31 cellular contexts compared by ENCODE assay signal in the genomic region with DNA sequence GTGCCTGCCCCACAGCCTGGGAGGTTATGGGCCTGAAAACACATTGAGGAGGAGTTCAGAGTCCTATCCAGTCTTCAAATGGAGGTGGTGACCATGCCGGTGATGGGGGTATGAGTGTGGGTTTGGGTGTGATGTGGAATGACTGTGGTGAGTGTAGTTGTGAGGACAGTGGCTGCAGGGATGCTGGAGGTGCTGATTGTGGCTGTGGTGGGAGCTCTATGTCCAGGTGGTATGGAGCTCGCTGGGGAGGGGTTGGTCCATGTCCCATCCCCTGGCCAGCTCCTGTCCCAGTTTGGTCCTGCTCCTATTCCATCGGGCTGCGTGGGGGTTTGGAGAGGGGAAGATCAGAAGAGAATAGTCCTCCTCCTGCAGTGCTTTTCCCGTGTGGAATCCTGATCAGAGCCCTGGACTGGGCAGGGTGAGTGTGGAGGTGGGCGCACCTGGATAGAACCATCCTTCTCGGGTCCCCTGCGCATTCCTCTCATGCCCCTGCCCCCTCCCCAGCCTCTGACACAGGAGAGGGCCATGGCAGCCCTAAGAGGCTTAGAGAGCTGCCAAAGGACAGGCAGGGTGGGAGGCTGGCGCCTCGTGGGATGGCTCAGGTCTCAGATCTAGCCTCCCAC. TPM values are rescaled to one million over a fixed set of nuclear protein-coding genes. Genes with fewer than 3 reads are reported as not detected.
A peak's percentile ranks its signal among the peaks of the same experiment; 100 is the strongest.
DNase-seq lines count a peak whose midpoint lies in the region; ATAC-seq, FAIRE-seq and TF ChIP-seq lines count a peak whose summit lies in the region.
"Had no signal": no experiment of that assay in that cellular context is flagged by ENCODE, and none has a peak within 500 bp of the region (broad histone marks: within the 10 kb centered on the region; RNA-seq: fewer than 3 reads in every experiment).

No MANE protein-coding gene starts in this region.

- H3K4me3 ChIP-seq in small intestine (ENCODE audit: low read depth in 1 of 2, low read length in 2 of 2): no peak overlapping the region
- H3K4me3 ChIP-seq: neural progenitor cell, SJSA1 had no signal

- no peaks in the 10 kb centered on the region for H3K9me3 Mint-ChIP-seq in WTC11
- H3K9me3 Mint-ChIP-seq: activated naive CD4-positive, alpha-beta T cell treated with anti-CD3 and anti-CD28 coated beads for 36 hours; H9; immature natural killer cell; neural progenitor cell had no signal

- no peaks in the 10 kb centered on the region for H3K36me3 Mint-ChIP-seq in WTC11
- H3K36me3 Mint-ChIP-seq: CD4-positive, CD25-positive, alpha-beta regulatory T cell; immature natural killer cell; neural progenitor cell had no signal

- H3K36me3 ChIP-seq in small intestine (ENCODE audit: control insufficient read depth in 2 of 2, insufficient read depth in 2 of 2, low read length in 2 of 2): no peaks in the 10 kb centered on the region
- H3K36me3 ChIP-seq: neural progenitor cell, SJSA1 had no signal

- no peak for ATAC-seq in activated CD4-positive, CD25-positive, alpha-beta regulatory T cell treated with anti-CD3 and anti-CD28 coated beads, Interleukin-2, amount 50 U/mL, for 24 hours
- ATAC-seq in WTC11: no peak
- ATAC-seq: left colon had no signal

- peaks cover 25% of the 10 kb centered on the region for H3K27me3 Mint-ChIP-seq in WTC11 (ENCODE audit: low read depth)

- DNase-seq in activated CD4-positive, CD25-positive, alpha-beta regulatory T cell treated with anti-CD3 and anti-CD28 coated beads, Interleukin-2, amount 50 U/mL, for 72 hours: peak; percentile 14
- peak; percentile 18 for DNase-seq in GM10248 (ENCODE audit: extremely low spot score)
- DNase-seq in WTC11 (ENCODE audit: low spot score): peak; percentile 6
- DNase-seq in posterior vena cava (ENCODE audit: low spot score): peak; percentile 67
- DNase-seq in cortex of kidney (lab: John Stamatoyannopoulos, UW): no peak
- no peak for DNase-seq in amygdala (lab: John Stamatoyannopoulos, UW)
- no peak for DNase-seq in small intestine
- DNase-seq: activated naive CD4-positive, alpha-beta T cell treated with anti-CD3 and anti-CD28 coated beads for 36 hours; CD4-positive, CD25-positive, alpha-beta regulatory T cell; H9; hypothalamus; immature natural killer cell; KBM-7; NCI-H1092; NCI-H1694; NCI-H446 treated with DMSO at 0.1 percent for 48 hours; NCI-H774; stimulated activated CD4-positive, alpha-beta T cell treated with anti-CD3 and anti-CD28 coated beads, Interleukin-12 subunit alpha, Interleukin-12 subunit beta, amount 100 ng/mL, for 4 hours; stimulated activated CD4-positive, alpha-beta T cell treated with anti-CD3 and anti-CD28 coated beads, Interleukin-4, amount 100 ng/mL, for 1 hour; T1000 had no signal

- POLR2A ChIA-PET in GM10248 (lab: Yijun Ruan, JAX) (no interaction called here), WTC11 (lab: Charles Lee) (no interaction called here)

- H3K27ac ChIP-seq in small intestine (ENCODE audit: low read depth in 1 of 2, low read length in 1 of 2): no peak overlapping the region
- H3K27ac ChIP-seq: 22Rv1, neural progenitor cell, SJSA1, VCaP had no signal

- CTCF ChIA-PET in GM10248 (lab: Yijun Ruan, JAX): interaction anchor here (0.8 to 1.8 kb wide), 3 partner anchors 9 to 206 kb away, joined by 3 to 6 read pairs (median 3); no protein-coding TSS in a partner anchor
- CTCF ChIA-PET in WTC11 (lab: Charles Lee): no interaction called here

- WGBS in small intestine, 3 donors: 78 to 84% (median 81%) methylated on average over 10 of the region's 10 CpGs

- TF ChIP-seq CTCF in GM10248 (IDR thresholded peaks at IDR 0.05; ENCODE audit: control extremely low read depth, extremely low read depth, low read depth, missing control alignments) (no peak), WTC11 (IDR thresholded peaks at IDR 0.05) (no peak)

- FAIRE-seq in small intestine (lab: Jason Lieb, UNC): no peak
- FAIRE-seq: D721Med, RCC 7860, urothelium cell line had no signal

- peaks cover 0 to 4% of the 10 kb centered on the region in 2 donors for H3K27me3 ChIP-seq in small intestine (ENCODE audit: control insufficient read depth in 2 of 2, insufficient read depth in 2 of 2, low read length in 2 of 2)
- H3K27me3 ChIP-seq: neural progenitor cell had no signal

- H3K27ac Mint-ChIP-seq in WTC11: no peak overlapping the region
- H3K27ac Mint-ChIP-seq: activated naive CD4-positive, alpha-beta T cell treated with anti-CD3 and anti-CD28 coated beads for 36 hours; CD4-positive, CD25-positive, alpha-beta regulatory T cell; H9; neural progenitor cell had no signal

- H3K4me1 Mint-ChIP-seq in WTC11: peaks cover 17% of the 10 kb centered on the region
- H3K4me1 Mint-ChIP-seq: CD4-positive, CD25-positive, alpha-beta regulatory T cell; immature natural killer cell had no signal

- H3K9me3 ChIP-seq in small intestine (ENCODE audit: control insufficient read depth, low read depth): no peaks in the 10 kb centered on the region
- H3K9me3 ChIP-seq: SJSA1 had no signal

- intact Hi-C loops in posterior vena cava (cut with DNase I): loop anchor here in 1 of 2 donors (10.0 kb wide), 1 partner anchor 70 kb away; no protein-coding TSS in a partner anchor

- H3K4me1 ChIP-seq in small intestine (ENCODE audit: control insufficient read depth in 2 of 2, insufficient read depth in 1 of 2, low read depth in 1 of 2, low read length in 1 of 2): no peaks in the 10 kb centered on the region
- H3K4me1 ChIP-seq: neural progenitor cell, SJSA1 had no signal

- H3K4me3 Mint-ChIP-seq in WTC11: no peak overlapping the region
- H3K4me3 Mint-ChIP-seq: activated naive CD4-positive, alpha-beta T cell treated with anti-CD3 and anti-CD28 coated beads for 36 hours; CD4-positive, CD25-positive, alpha-beta regulatory T cell; H9; immature natural killer cell; neural progenitor cell had no signal

TF ChIP-seq in WTC11, 78 proteins besides CTCF, POLR2A, EP300 and RAD21:
- TF ChIP-seq, protein P1, sequence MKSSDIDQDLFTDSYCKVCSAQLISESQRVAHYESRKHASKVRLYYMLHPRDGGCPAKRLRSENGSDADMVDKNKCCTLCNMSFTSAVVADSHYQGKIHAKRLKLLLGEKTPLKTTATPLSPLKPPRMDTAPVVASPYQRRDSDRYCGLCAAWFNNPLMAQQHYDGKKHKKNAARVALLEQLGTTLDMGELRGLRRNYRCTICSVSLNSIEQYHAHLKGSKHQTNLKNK (CRISPR knock-in tag; IDR thresholded peaks at IDR 0.05): no peak
- TF ChIP-seq CREM (CRISPR knock-in tag; IDR thresholded peaks at IDR 0.05) (no peak), FOXJ3 (CRISPR knock-in tag; IDR thresholded peaks at IDR 0.05; ENCODE audit: borderline replicate concordance) (no peak), TEAD1 (CRISPR knock-in tag; IDR thresholded peaks at IDR 0.05) (no peak)

RNA-seq across cellular contexts. Expression of a gene that starts 23.0 kb away (rescaled TPM):
- total RNA-seq in WTC11 (2021): 0.52 to 0.60 TPM (median 0.55 TPM) in 3 replicates
- not detected for total RNA-seq in posterior vena cava
- not detected for polyA plus RNA-seq in small intestine
- total RNA-seq: CD4-positive, CD25-positive, alpha-beta regulatory T cell; H9; left colon; M059J; right cardiac atrium; SJSA1 had no signal
- polyA plus RNA-seq: CD4-positive, CD25-positive, alpha-beta regulatory T cell; immature natural killer cell; right cardiac atrium had no signal

RNA-seq across cellular contexts. Expression of a gene that starts 33.5 kb away (rescaled TPM):
- total RNA-seq in WTC11 (2021) (39.9 to 52.8 TPM (median 41.6 TPM) in 3 replicates), posterior vena cava (10 to 100 TPM; 25.8 to 26.4 TPM)
- polyA plus RNA-seq in small intestine: 10 to 100 TPM in 1 of 3 donors, 1 to 10 TPM in 2; 6.5 to 16.9 (median 6.9) TPM

RNA-seq across cellular contexts. Expression of a gene that starts 47.5 kb away (rescaled TPM):
- total RNA-seq in WTC11 (2021) (2.1 to 2.6 TPM (median 2.6 TPM) in 3 replicates), posterior vena cava (not detected)
- not detected for polyA plus RNA-seq in small intestine
- total RNA-seq: activated naive CD4-positive, alpha-beta T cell treated with anti-CD3 and anti-CD28 coated beads for 36 hours; CD4-positive, CD25-positive, alpha-beta regulatory T cell; left colon; M059J; right cardiac atrium; SJSA1 had no signal
- polyA plus RNA-seq: CD4-positive, CD25-positive, alpha-beta regulatory T cell; immature natural killer cell; right cardiac atrium had no signal

Comparison
In these comparisons a context has a peak if more than half of its experiments do, and no peak if none do; other contexts are left out.
1. DNase-seq: peak in activated CD4-positive, CD25-positive, alpha-beta regulatory T cell treated with anti-CD3 and anti-CD28 coated beads, Interleukin-2, amount 50 U/mL, for 72 hours (single experiment), GM10248 (single experiment), WTC11 (single experiment) and posterior vena cava (single experiment); none in cortex of kidney (single experiment), amygdala (0 of 56) and small intestine (single experiment).